Comparison of ENCODE assay signal across 8 cellular contexts in genomic region chr7:47978790-47979144, GRCh38. TPM values are rescaled to one million over a fixed set of nuclear protein-coding genes. Genes with fewer than 3 reads are reported as not detected.
DNase-seq lines count a peak whose midpoint lies in the region; ATAC-seq and TF ChIP-seq lines count a peak whose summit lies in the region.

No MANE protein-coding gene starts in this region.

- H3K36me3 ChIP-seq in DOHH2 (ENCODE audit: control insufficient read depth, low read length): peaks cover 50% of the 10 kb centered on the region
- H3K36me3 ChIP-seq in SJSA1: peaks cover 48% of the 10 kb centered on the region
- H3K36me3 ChIP-seq in fibroblast of lung (ENCODE audit: control insufficient read depth, insufficient read depth, low read length): peaks cover 11% of the 10 kb centered on the region

- peak overlapping the region; percentile 67 for H3K4me2 ChIP-seq in DOHH2 (ENCODE audit: low read length)
- peak overlapping the region; percentile 86 for H3K4me2 ChIP-seq in fibroblast of lung (ENCODE audit: extremely low read depth, insufficient read depth, low read length)

- H3K4me3 ChIP-seq in DOHH2 (ENCODE audit: low read length) (peak overlapping the region; percentile 76), SJSA1 (peak overlapping the region; percentile 57), fibroblast of lung (replicated peaks in 1 of 4; ENCODE audit: control extremely low read depth in 1 of 4, insufficient read depth in 1 of 4, low read depth in 3 of 4, low read length in 4 of 4) (peak overlapping the region; percentile 91 to 98 (median 96))

- H3K9me2 ChIP-seq in DOHH2 (replicated peaks; ENCODE audit: control insufficient read depth, low read length): no peaks in the 10 kb centered on the region

- no peaks in the 10 kb centered on the region for H3K9me3 ChIP-seq in DOHH2 (ENCODE audit: control insufficient read depth, insufficient read depth, low read length)
- no peaks in the 10 kb centered on the region for H3K9me3 ChIP-seq in SJSA1 (replicated peaks)
- H3K9me3 ChIP-seq in fibroblast of lung (ENCODE audit: control insufficient read depth, insufficient read depth, low read depth, low read length): no peaks in the 10 kb centered on the region

- H4K20me1 ChIP-seq in DOHH2 (ENCODE audit: control insufficient read depth, insufficient read depth, low read depth, low read length) (no peaks in the 10 kb centered on the region), fibroblast of lung (ENCODE audit: control insufficient read depth, extremely low read depth, insufficient read depth, low read length) (no peaks in the 10 kb centered on the region)

- H2AFZ ChIP-seq in fibroblast of lung (ENCODE audit: low read length): peak overlapping the region; percentile 82

- H3K36me3 Mint-ChIP-seq in progenitor cell of endocrine pancreas (ENCODE audit: insufficient read depth): peaks cover 16% of the 10 kb centered on the region

- H3K27ac ChIP-seq in DOHH2 (ENCODE audit: low read depth, low read length) (peak overlapping the region; percentile 69), SJSA1 (peak overlapping the region; percentile 84; the same call in 1 of the 2 replicates), fibroblast of lung (ENCODE audit: insufficient read depth, low read length) (peak overlapping the region; percentile 52)

- peaks cover 18% of the 10 kb centered on the region for H3F3A ChIP-seq in DOHH2 (ENCODE audit: control insufficient read depth, insufficient read depth)

- no peaks in the 10 kb centered on the region for H3K27me3 Mint-ChIP-seq in progenitor cell of endocrine pancreas

- TF ChIP-seq CTCF in DOHH2 (IDR thresholded peaks at IDR 0.05; ENCODE audit: low read depth, low read length, poor library complexity, severe bottlenecking) (no peak), fibroblast of lung (conservative IDR thresholded peaks at IDR 0.05 in 1 of 2, IDR thresholded peaks at IDR 0.05 in 1 of 2; ENCODE audit: low read depth in 1 of 2, low read length in 2 of 2) (no peak), progenitor cell of endocrine pancreas (IDR thresholded peaks at IDR 0.05; ENCODE audit: unreplicated experiment) (no peak)

- no peaks in the 10 kb centered on the region for H3K27me3 ChIP-seq in DOHH2 (ENCODE audit: control insufficient read depth, low read length)
- H3K27me3 ChIP-seq in SJSA1 (replicated peaks): no peaks in the 10 kb centered on the region
- no peaks in the 10 kb centered on the region for H3K27me3 ChIP-seq in fibroblast of lung (ENCODE audit: control insufficient read depth, insufficient read depth, low read length)

- H3K4me3 Mint-ChIP-seq in progenitor cell of endocrine pancreas (ENCODE audit: low read depth): peak overlapping the region; percentile 90

- H3K4me1 ChIP-seq in DOHH2 (ENCODE audit: control insufficient read depth, low read length): peaks cover 17% of the 10 kb centered on the region
- H3K4me1 ChIP-seq in SJSA1 (replicated peaks): peaks cover 10% of the 10 kb centered on the region
- H3K4me1 ChIP-seq in fibroblast of lung (ENCODE audit: control insufficient read depth, extremely low read depth, insufficient read depth, low read length): peaks cover 6% of the 10 kb centered on the region

- no peaks in the 10 kb centered on the region for H3K9me3 Mint-ChIP-seq in progenitor cell of endocrine pancreas (ENCODE audit: low read depth)

- peak in 1 of 2 experiments; percentile 25 for DNase-seq in SJSA1 (ENCODE audit: low read depth in 1 of 2, low spot score in 2 of 2)
- no peak for DNase-seq in fibroblast of lung (ENCODE audit: low read depth in 2 of 2)
- no peak for DNase-seq in progenitor cell of endocrine pancreas (ENCODE audit: low spot score, unreplicated experiment)
- DNase-seq in AG20443 (ENCODE audit: low spot score): no peak
- DNase-seq in NCI-H146 treated with DMSO at 0.1 percent for 48 hours (lab: John Stamatoyannopoulos, UW; ENCODE audit: unreplicated experiment): no peak

- peak overlapping the region; percentile 81 for H3K9ac ChIP-seq in fibroblast of lung (ENCODE audit: insufficient read depth, low read length)

- peaks cover 13% of the 10 kb centered on the region for H3K4me1 Mint-ChIP-seq in progenitor cell of endocrine pancreas (ENCODE audit: low read depth)

- H3K79me2 ChIP-seq in DOHH2 (ENCODE audit: control insufficient read depth, low read length) (peaks cover 22% of the 10 kb centered on the region), fibroblast of lung (ENCODE audit: control insufficient read depth, insufficient read depth, low read length) (peaks cover 12% of the 10 kb centered on the region)

- ATAC-seq in GM21526 (IDR thresholded peaks at IDR 0.05; ENCODE audit: low FRiP score, unreplicated experiment): no peak
- no peak for ATAC-seq in HG03432 (IDR thresholded peaks at IDR 0.05; ENCODE audit: unreplicated experiment)

- peak overlapping the region; percentile 84 for H3K27ac Mint-ChIP-seq in progenitor cell of endocrine pancreas

RNA-seq across cellular contexts. Expression of gene HUS1, which starts 0.6 kb away (rescaled TPM):
- 36.9 and 46.6 TPM in 2 replicates for total RNA-seq in SJSA1 (2014; rRNA removed; shearing (Covaris generic))
- 9.8 and 14.2 TPM in 2 replicates for total RNA-seq in fibroblast of lung
- polyA plus RNA-seq in fibroblast of lung: 29.4 and 31.2 TPM in 2 replicates
- 15.0 and 20.0 TPM in 2 replicates for polyA plus RNA-seq in fibroblast of lung (2012)
- 9.9 and 17.0 TPM in 2 replicates for polyA minus RNA-seq in fibroblast of lung (ENCODE audit: low replicate concordance)
- total RNA-seq in progenitor cell of endocrine pancreas: 45.1 and 50.0 TPM in 2 replicates

RNA-seq across cellular contexts. Expression of gene PKD1L1, which starts 30.5 kb away (rescaled TPM):
- 0.19 and 0.53 TPM in 2 replicates for total RNA-seq in SJSA1 (2014; rRNA removed; shearing (Covaris generic))
- total RNA-seq in fibroblast of lung: under 0.01 TPM in 2 replicates
- polyA plus RNA-seq in fibroblast of lung: 0.01 and 0.12 TPM in 2 replicates
- 0.14 TPM in 1 of 2 replicates, not detected in the other for polyA plus RNA-seq in fibroblast of lung (2012)
- polyA minus RNA-seq in fibroblast of lung (ENCODE audit: low replicate concordance): 0.15 and 0.16 TPM in 2 replicates
- 0.67 and 0.89 TPM in 2 replicates for total RNA-seq in progenitor cell of endocrine pancreas

RNA-seq across cellular contexts. Expression of gene SUN3, which starts 50.1 kb away (rescaled TPM):
- 17.0 and 24.4 TPM in 2 replicates for total RNA-seq in SJSA1 (2014; rRNA removed; shearing (Covaris generic))
- total RNA-seq in fibroblast of lung (not detected in 2 replicates), progenitor cell of endocrine pancreas (not detected in 2 replicates)
- polyA plus RNA-seq in fibroblast of lung: not detected in 2 replicates
- polyA plus RNA-seq in fibroblast of lung (2012): not detected in 2 replicates
- polyA minus RNA-seq in fibroblast of lung (ENCODE audit: low replicate concordance): not detected in 2 replicates

RNA-seq across cellular contexts. Expression of gene C7orf57, which starts 56.6 kb away (rescaled TPM):
- total RNA-seq in SJSA1 (2014; rRNA removed; shearing (Covaris generic)): 0.34 and 3.8 TPM in 2 replicates
- not detected in 2 replicates for total RNA-seq in fibroblast of lung
- not detected in 2 replicates for polyA plus RNA-seq in fibroblast of lung
- polyA plus RNA-seq in fibroblast of lung (2012): not detected in 2 replicates
- polyA minus RNA-seq in fibroblast of lung (ENCODE audit: low replicate concordance): not detected in 2 replicates
- total RNA-seq in progenitor cell of endocrine pancreas: not detected in 2 replicates

Comparison
In these comparisons a context has a peak if more than half of its experiments do, and no peak if none do; other contexts are left out.
1. RNA of gene SUN3, which starts 50.1 kb away (total RNA-seq): 17.0 to 24.4 TPM in SJSA1; not detected in fibroblast of lung and not detected in progenitor cell of endocrine pancreas; every median in the first group is over 10 times any median in the second.
2. Peak in every context shown above with its lines, with median percentiles within 50 percentile points of each other: H3K27ac ChIP-seq and H3K4me3 ChIP-seq.